8 cellular contexts compared by ENCODE assay signal in the genomic region with DNA sequence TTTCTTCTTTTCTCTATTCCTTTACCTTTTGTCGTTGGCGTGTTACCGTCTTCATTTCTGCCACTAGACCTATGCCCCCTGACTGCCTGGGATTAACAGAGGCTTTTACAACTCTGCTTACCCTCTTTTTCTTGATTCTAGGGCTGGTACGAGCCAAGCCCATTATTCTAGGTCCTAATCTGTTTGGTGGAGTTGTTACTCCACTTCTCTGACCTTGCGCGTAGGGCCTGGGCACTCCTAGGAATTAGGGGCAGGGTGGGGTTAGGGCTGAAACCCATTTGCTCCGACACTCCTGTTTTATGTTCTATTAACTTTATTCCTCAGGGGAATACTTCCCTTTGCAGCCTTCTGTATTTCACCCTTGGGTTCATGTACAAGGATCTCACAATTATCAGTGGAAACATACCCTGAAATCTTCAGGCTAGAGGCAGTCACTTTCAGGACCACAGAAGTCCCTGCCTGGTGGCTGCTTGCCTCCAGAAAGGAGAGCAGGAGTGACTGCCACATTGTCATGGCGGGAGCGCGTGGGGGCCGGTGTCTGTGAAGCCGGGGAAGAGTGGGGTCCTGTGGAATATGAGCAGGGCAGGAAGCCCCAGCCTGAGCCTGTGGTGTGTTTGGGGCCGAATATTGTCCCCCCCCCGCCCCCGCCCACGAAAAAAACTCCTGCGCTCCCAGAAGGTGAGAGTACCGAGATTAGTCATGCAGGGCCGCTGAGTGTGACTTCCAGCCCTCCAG. TPM values are rescaled to one million over a fixed set of nuclear protein-coding genes. Genes with fewer than 3 reads are reported as not detected.
DNase-seq lines count a peak whose midpoint lies in the region; ATAC-seq and TF ChIP-seq lines count a peak whose summit lies in the region.

No MANE protein-coding gene starts in this region.

- DNase-seq in Calu3 (no peak), colonic mucosa (no peak), HK-2 (ENCODE audit: unreplicated experiment) (no peak), NCI-H2081 treated with DMSO at 0.1 percent for 48 hours (lab: John Stamatoyannopoulos, UW) (no peak), AG20443 (ENCODE audit: low spot score) (no peak), SW480 (ENCODE audit: low spot score) (no peak)

- TF ChIP-seq CTCF in Calu3 (IDR thresholded peaks at IDR 0.05; ENCODE audit: unreplicated experiment) (no peak), colonic mucosa (IDR thresholded peaks at IDR 0.05) (no peak)

- CTCF ChIA-PET in Calu3 (lab: Charles Lee): no interaction called here

- BruUV-seq in Calu3 (replicated peaks; lab: Mats Ljungman, UMichigan): no TSS peak

- peaks cover 9% of the 10 kb centered on the region for H3K36me3 Mint-ChIP-seq in Calu3 (ENCODE audit: insufficient read depth, unreplicated experiment)

- no peaks in the 10 kb centered on the region for H3K27me3 Mint-ChIP-seq in Calu3 (ENCODE audit: unreplicated experiment)

- ATAC-seq in HG03103 (IDR thresholded peaks at IDR 0.05; ENCODE audit: low read depth, unreplicated experiment): peak; percentile 4

- peaks cover 10% of the 10 kb centered on the region for H3K4me1 Mint-ChIP-seq in Calu3 (ENCODE audit: low read depth, unreplicated experiment)

- H3K9ac ChIP-seq in colonic mucosa (ENCODE audit: low read depth in 2 of 2, low read length in 2 of 2) (peak overlapping the region; percentile 19 to 70), muscle layer of colon (ENCODE audit: low read length) (no peak overlapping the region)

- H3K27me3 ChIP-seq in colonic mucosa: no peaks in the 10 kb centered on the region
- H3K27me3 ChIP-seq in muscle layer of colon (ENCODE audit: control insufficient read depth in 1 of 2, insufficient read depth in 2 of 2, low read length in 2 of 2): peaks cover 0 to 5% of the 10 kb centered on the region in 2 donors

- H3K9me3 ChIP-seq in colonic mucosa: no peaks in the 10 kb centered on the region
- H3K9me3 ChIP-seq in muscle layer of colon (ENCODE audit: low read length): no peaks in the 10 kb centered on the region

- H3K9me3 Mint-ChIP-seq in Calu3 (ENCODE audit: low read depth, unreplicated experiment): no peaks in the 10 kb centered on the region

- intact Hi-C loops in Calu3 (cut with micrococcal nuclease; ENCODE audit: unreplicated experiment): no loop called here
- intact Hi-C loops in colonic mucosa (cut with DNase I): no loop called here

- H3K27ac ChIP-seq in colonic mucosa (no peak overlapping the region), muscle layer of colon (ENCODE audit: low read depth, low read length) (peak overlapping the region; percentile 29)

- H3K27ac Mint-ChIP-seq in Calu3 (ENCODE audit: unreplicated experiment): peak overlapping the region; percentile 47

- H3K4me1 ChIP-seq in colonic mucosa: no peaks in the 10 kb centered on the region
- peaks cover 6% of the 10 kb centered on the region for H3K4me1 ChIP-seq in muscle layer of colon (ENCODE audit: insufficient read depth, low read length)

- peak overlapping the region; percentile 75 for H3K4me3 Mint-ChIP-seq in Calu3 (ENCODE audit: low read depth, unreplicated experiment)

- peak overlapping the region; percentile 65 for H3K4me3 ChIP-seq in colonic mucosa
- H3K4me3 ChIP-seq in muscle layer of colon (ENCODE audit: low read depth in 1 of 2, low read length in 2 of 2): peak overlapping the region; percentile 63 to 70

- H3K36me3 ChIP-seq in colonic mucosa (no peaks in the 10 kb centered on the region), muscle layer of colon (ENCODE audit: insufficient read depth, low read length) (no peaks in the 10 kb centered on the region)

RNA-seq across cellular contexts. Expression of a gene that starts 0.7 kb away (rescaled TPM):
- 2.5 and 4.3 TPM in 2 replicates for total RNA-seq in Calu3 (2022)
- 1 to 10 TPM; 2.2 to 5.1 TPM for total RNA-seq in colonic mucosa

RNA-seq across cellular contexts. Expression of a gene that starts 49.1 kb away (rescaled TPM):
- total RNA-seq in Calu3 (2022): 10.0 and 14.5 TPM in 2 replicates
- 10 to 100 TPM in 1 of 2 donors, 1 to 10 TPM in 1; 8.7 to 17.3 TPM for total RNA-seq in colonic mucosa
